Comparison of ENCODE assay signal across 15 cellular contexts in the genomic region with DNA sequence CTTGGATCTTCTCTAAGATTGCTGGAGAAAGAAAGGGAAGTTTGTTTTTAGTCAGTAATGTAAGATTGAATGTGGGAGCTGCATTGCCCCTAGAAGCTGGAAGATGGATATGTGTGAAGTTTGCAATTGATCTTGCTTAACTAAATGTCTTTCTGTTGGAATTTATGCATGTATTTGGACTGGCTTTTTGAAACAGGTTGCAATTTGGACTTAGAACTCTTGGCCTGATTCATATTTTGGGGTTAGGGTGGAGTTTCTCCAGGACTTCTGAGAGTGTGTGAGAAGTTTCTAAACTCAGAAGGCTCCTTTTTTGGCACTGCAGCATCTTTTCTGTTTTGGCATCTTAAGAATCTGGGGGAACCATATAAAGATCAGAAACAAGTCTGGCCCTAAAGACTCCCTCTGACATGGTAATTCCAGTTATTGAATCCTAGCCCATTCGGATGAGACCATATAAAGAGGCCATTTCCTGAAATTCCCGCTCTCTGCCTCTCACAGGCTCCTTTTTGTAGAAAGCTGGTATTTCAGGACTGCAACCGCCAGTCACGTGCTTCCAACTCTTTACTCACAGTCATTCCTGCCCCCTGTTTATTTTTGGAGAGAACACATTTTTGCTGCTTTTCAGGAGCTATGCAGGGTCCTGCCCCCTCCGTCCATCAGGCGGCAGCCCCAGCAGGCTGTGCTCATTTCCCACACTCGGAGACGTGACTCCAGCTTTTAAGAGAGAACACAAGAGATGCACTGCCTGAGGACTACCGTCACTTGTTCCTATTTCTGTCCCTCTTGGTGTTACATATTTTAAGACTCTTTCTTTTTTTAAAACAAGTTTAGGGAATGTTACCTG. TPM values are rescaled to one million over a fixed set of nuclear protein-coding genes. Genes with fewer than 3 reads are reported as not detected.
DNase-seq lines count a peak whose midpoint lies in the region; ATAC-seq, FAIRE-seq and TF ChIP-seq lines count a peak whose summit lies in the region.
"Had no signal": no experiment of that assay in that cellular context is flagged by ENCODE, and none has a peak within 500 bp of the region (broad histone marks: within the 10 kb centered on the region; RNA-seq: fewer than 3 reads in every experiment).

No MANE protein-coding gene starts in this region.

- H3K9me3 ChIP-seq in HUES48 (ENCODE audit: control insufficient read depth, insufficient read depth, low read length) (no peaks in the 10 kb centered on the region), lower lobe of right lung (no peaks in the 10 kb centered on the region)

- H3K27me3 ChIP-seq in HUES48 (ENCODE audit: control insufficient read depth, insufficient read depth, low read length) (no peaks in the 10 kb centered on the region), lower lobe of right lung (ENCODE audit: low read depth) (no peaks in the 10 kb centered on the region), H7 (ENCODE audit: control insufficient read depth, insufficient read depth, low read length) (no peaks in the 10 kb centered on the region)

- FAIRE-seq in urothelium cell line (lab: Jason Lieb, UNC): no peak
- FAIRE-seq: islet of Langerhans had no signal

- TF ChIP-seq CTCF in fibroblast of pulmonary artery (IDR thresholded peaks at IDR 0.05; ENCODE audit: low read length, missing control alignments) (no peak), lower lobe of right lung (IDR thresholded peaks at IDR 0.05) (no peak)

- no peaks in the 10 kb centered on the region for H3K36me3 ChIP-seq in HUES48 (ENCODE audit: control insufficient read depth, insufficient read depth, low read length)
- H3K36me3 ChIP-seq in lower lobe of right lung: peaks cover 41% of the 10 kb centered on the region
- H3K36me3 ChIP-seq in H7 (replicated peaks; ENCODE audit: control insufficient read depth, insufficient read depth, low read length): no peaks in the 10 kb centered on the region

- H3K9ac ChIP-seq in HUES48 (ENCODE audit: low read depth, low read length): peak overlapping the region; percentile 20; the same call in 1 of the 2 replicates

- ATAC-seq in lower lobe of right lung: peak; percentile 68 to 87
- no peak for ATAC-seq in HG03342 (IDR thresholded peaks at IDR 0.05; ENCODE audit: unreplicated experiment)
- ATAC-seq: activated CD4-positive, CD25-positive, alpha-beta regulatory T cell treated with anti-CD3 and anti-CD28 coated beads, Interleukin-2, amount 50 U/mL, for 24 hours; Panc1 had no signal

- intact Hi-C loops in lower lobe of right lung (cut with DNase I): no loop called here

- H3K4me1 ChIP-seq in HUES48 (ENCODE audit: control insufficient read depth, insufficient read depth, low read length): peaks cover 8% of the 10 kb centered on the region
- no peaks in the 10 kb centered on the region for H3K4me1 ChIP-seq in lower lobe of right lung

- DNase-seq in fibroblast of pulmonary artery (ENCODE audit: low read depth): peak; percentile 12
- DNase-seq in lower lobe of right lung: no peak
- peak; percentile 13 for DNase-seq in smooth muscle cell of the brain vasculature (ENCODE audit: low read depth, low spot score)
- no peak for DNase-seq in urothelium cell line (ENCODE audit: low spot score)
- no peak for DNase-seq in COLO829 (ENCODE audit: low spot score)
- DNase-seq in H7: no peak
- DNase-seq: activated naive CD8-positive, alpha-beta T cell treated with anti-CD3 and anti-CD28 coated beads for 36 hours; dermis blood vessel endothelial cell; NCI-H1417; T-helper 1 cell had no signal

- no peak overlapping the region for H3K4me3 ChIP-seq in HUES48 (ENCODE audit: low read depth, low read length)
- H3K4me3 ChIP-seq in fibroblast of pulmonary artery (replicated peaks; ENCODE audit: low read depth, low read length): no peak overlapping the region
- H3K4me3 ChIP-seq in lower lobe of right lung: no peak overlapping the region
- no peak overlapping the region for H3K4me3 ChIP-seq in H7 (ENCODE audit: insufficient read depth, low read depth, low read length)

- H3K27ac ChIP-seq in HUES48 (ENCODE audit: low read depth, low read length): no peak overlapping the region
- peak overlapping the region; percentile 60 for H3K27ac ChIP-seq in lower lobe of right lung

RNA-seq across cellular contexts. Expression of gene IFT43, which starts 26.6 kb away (rescaled TPM):
- total RNA-seq in lower lobe of right lung: 21.9 TPM
- 17.2 and 24.6 TPM in 2 replicates for total RNA-seq in H7 (2014; rRNA removed; shearing (Covaris generic))

RNA-seq across cellular contexts. Expression of gene TGFB3, which starts 30.4 kb away (rescaled TPM):
- total RNA-seq in lower lobe of right lung: 15.7 TPM
- 0.96 and 0.97 TPM in 2 replicates for total RNA-seq in H7 (2014; rRNA removed; shearing (Covaris generic))

Comparison
In these comparisons a context has a peak if more than half of its experiments do, and no peak if none do; other contexts are left out.
1. DNase-seq: peak in fibroblast of pulmonary artery (single experiment) and smooth muscle cell of the brain vasculature (single experiment); none in lower lobe of right lung (single experiment), urothelium cell line (single experiment), COLO829 (single experiment) and H7 (single experiment).